1 cellular context compared by ENCODE assay signal in the genomic region with DNA sequence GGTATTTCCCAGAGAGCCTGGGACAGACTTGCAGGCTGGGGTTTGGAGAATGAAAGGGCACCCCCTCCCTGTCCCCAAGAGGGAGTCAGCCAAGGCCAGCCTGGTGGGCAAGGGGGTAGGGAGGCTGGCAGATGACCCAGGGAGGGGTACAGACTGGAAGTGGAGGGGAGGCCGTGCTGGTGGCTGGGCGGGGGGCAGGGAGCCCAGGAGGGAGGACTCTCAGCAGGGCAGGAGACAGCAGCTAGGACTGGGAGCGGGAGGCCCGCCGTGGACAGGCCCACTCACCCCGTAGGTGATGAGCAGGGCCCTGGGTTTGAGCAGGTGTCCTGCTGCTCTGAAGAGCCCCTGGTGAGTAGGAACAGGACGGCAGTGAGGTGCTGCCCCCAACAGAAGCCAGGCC.
TF ChIP-seq lines count a peak whose summit lies in the region.

No MANE protein-coding gene starts in this region.

TF ChIP-seq in A549, 52 proteins besides CTCF, POLR2A, EP300 and RAD21 (continued from another document):
- TF ChIP-seq TP53 (CRISPR knock-in tag; IDR thresholded peaks at IDR 0.05) (no peak), SMC3 (IDR thresholded peaks at IDR 0.05) (no peak), MAZ (IDR thresholded peaks at IDR 0.05; ENCODE audit: borderline replicate concordance, low read depth, low read length) (no peak), RFX5 (IDR thresholded peaks at IDR 0.05) (no peak), ESRRA (IDR thresholded peaks at IDR 0.05; ENCODE audit: borderline replicate concordance, low read length) (no peak), ZNF302 (CRISPR knock-in tag; IDR thresholded peaks at IDR 0.05) (no peak), MAFK (IDR thresholded peaks at IDR 0.05; ENCODE audit: partially characterized antibody) (no peak), CBX2 (IDR thresholded peaks at IDR 0.05; ENCODE audit: borderline replicate concordance, low read depth) (no peak), HDAC2 (IDR thresholded peaks at IDR 0.05) (no peak), FOSL2 (IDR thresholded peaks at IDR 0.05) (no peak), FOSL2 (CRISPR knock-in tag; IDR thresholded peaks at IDR 0.05) (no peak), SREBF2 (IDR thresholded peaks at IDR 0.05) (no peak), HOXB13 (CRISPR knock-in tag; IDR thresholded peaks at IDR 0.05; ENCODE audit: low read depth) (no peak)
- TF ChIP-seq, protein P1, sequence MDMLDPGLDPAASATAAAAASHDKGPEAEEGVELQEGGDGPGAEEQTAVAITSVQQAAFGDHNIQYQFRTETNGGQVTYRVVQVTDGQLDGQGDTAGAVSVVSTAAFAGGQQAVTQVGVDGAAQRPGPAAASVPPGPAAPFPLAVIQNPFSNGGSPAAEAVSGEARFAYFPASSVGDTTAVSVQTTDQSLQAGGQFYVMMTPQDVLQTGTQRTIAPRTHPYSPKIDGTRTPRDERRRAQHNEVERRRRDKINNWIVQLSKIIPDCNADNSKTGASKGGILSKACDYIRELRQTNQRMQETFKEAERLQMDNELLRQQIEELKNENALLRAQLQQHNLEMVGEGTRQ (IDR thresholded peaks at IDR 0.05): no peak
TF ChIP-seq in A549: peak in this region for 0.
